In the genomic region with DNA sequence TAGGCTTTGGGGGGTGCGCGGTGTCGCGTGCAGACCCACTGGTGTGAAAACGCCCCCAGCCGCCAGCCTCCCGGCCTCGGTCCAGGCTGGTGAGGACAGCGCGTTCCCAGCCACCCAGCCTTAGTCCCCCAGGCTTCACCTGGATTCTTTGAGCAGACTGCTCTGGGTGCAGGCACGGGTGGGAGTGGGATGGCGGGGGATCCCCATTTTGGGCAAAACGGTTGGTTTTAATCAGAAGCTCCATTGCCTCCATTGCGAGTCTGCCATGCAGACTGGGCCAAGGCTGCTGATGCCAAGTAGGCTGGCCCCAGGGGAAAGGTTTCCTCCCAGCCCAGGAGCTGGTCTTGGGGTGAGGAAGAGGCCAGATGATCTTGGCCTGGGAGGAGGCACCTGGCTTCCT, we compare ENCODE assay signal across 10 cellular contexts. TPM values are rescaled to one million over a fixed set of nuclear protein-coding genes. Genes with fewer than 3 reads are reported as not detected.
DNase-seq lines count a peak whose midpoint lies in the region; ATAC-seq, FAIRE-seq and TF ChIP-seq lines count a peak whose summit lies in the region.
"Had no signal": no experiment of that assay in that cellular context is flagged by ENCODE, and none has a peak within 500 bp of the region (broad histone marks: within the 10 kb centered on the region; RNA-seq: fewer than 3 reads in every experiment).

No MANE protein-coding gene starts in this region.

- ATAC-seq in WTC11 (no peak; the same call in 1 of the 2 replicates), heart left ventricle (peak; percentile 6 to 24 (median 12)), pancreas (peak; percentile 11 to 43 (median 33)), HG03457 (IDR thresholded peaks at IDR 0.05; ENCODE audit: unreplicated experiment) (no peak), GM18502 (IDR thresholded peaks at IDR 0.05; ENCODE audit: poor library complexity, unreplicated experiment) (no peak), HG03342 (IDR thresholded peaks at IDR 0.05; ENCODE audit: unreplicated experiment) (no peak)
- no peak for ATAC-seq in activated CD8-positive, alpha-beta memory T cell treated with anti-CD3 and anti-CD28 coated beads, Interleukin-2, amount 10 ng/mL, durations not matched to agents 7 days and 5 days

- H3K4me1 ChIP-seq in heart left ventricle (peaks cover 0 to 54% (median 20%) of the 10 kb centered on the region in 12 donors), pancreas (peaks cover 17 to 22% (median 19%) of the 10 kb centered on the region in 3 donors)

- TF ChIP-seq POLR2A in heart left ventricle (IDR thresholded peaks at IDR 0.05) = no peak

- DNase-seq in AG10803 (ENCODE audit: low read depth) = no peak
- DNase-seq in WTC11 (ENCODE audit: low spot score) = no peak
- DNase-seq in heart left ventricle = no peak
- peak in 1 of 6 donors; percentile 48 for DNase-seq in pancreas
- no peak for DNase-seq in activated CD8-positive, alpha-beta memory T cell treated with anti-CD3 and anti-CD28 coated beads, Interleukin-2, amount 10 ng/mL, durations not matched to agents 7 days and 5 days
- DNase-seq: activated gamma-delta T cell had no signal

- H3K27me3 Mint-ChIP-seq in WTC11 (ENCODE audit: low read depth) = peaks cover 72% of the 10 kb centered on the region
- H3K27me3 Mint-ChIP-seq in activated CD8-positive, alpha-beta memory T cell treated with anti-CD3 and anti-CD28 coated beads, Interleukin-2, amount 10 ng/mL, durations not matched to agents 7 days and 5 days = peaks cover 59% of the 10 kb centered on the region

- FAIRE-seq in pancreas (lab: Jason Lieb, UNC) = no peak

- intact Hi-C loops in heart left ventricle (cut with DNase I) (no loop called here), pancreas (cut with DNase I) (no loop called here)

- CTCF ChIA-PET in WTC11 (lab: Charles Lee) = interaction anchor here (0.8 to 3.9 kb wide), 8 partner anchors 13 to 322 kb away, joined by 3 to 43 read pairs (median 8); no protein-coding TSS in a partner anchor
- CTCF ChIA-PET in activated CD8-positive, alpha-beta memory T cell treated with anti-CD3 and anti-CD28 coated beads, Interleukin-2, amount 10 ng/mL, durations not matched to agents 7 days and 5 days (lab: Charles Lee) = no interaction called here

- TF ChIP-seq CTCF in AG10803 (conservative IDR thresholded peaks at IDR 0.05; ENCODE audit: low read length) (no peak), WTC11 (IDR thresholded peaks at IDR 0.05) (no peak), heart left ventricle (IDR thresholded peaks at IDR 0.05) (no peak), pancreas (IDR thresholded peaks at IDR 0.05) (no peak)

- peaks cover 0 to 19% (median 11%) of the 10 kb centered on the region in 12 donors for H3K9me3 ChIP-seq in heart left ventricle
- no peaks in the 10 kb centered on the region for H3K9me3 ChIP-seq in pancreas

- no peaks in the 10 kb centered on the region for H3K36me3 ChIP-seq in heart left ventricle
- no peaks in the 10 kb centered on the region for H3K36me3 ChIP-seq in pancreas
- H3K36me3 ChIP-seq: BLaER1 had no signal

- H3K27me3 ChIP-seq in heart left ventricle = peaks cover 0 to 42% (median 10%) of the 10 kb centered on the region in 9 donors
- no peaks in the 10 kb centered on the region for H3K27me3 ChIP-seq in pancreas

- H3K9me3 Mint-ChIP-seq in WTC11 = peaks cover 20% of the 10 kb centered on the region
- H3K9me3 Mint-ChIP-seq in activated CD8-positive, alpha-beta memory T cell treated with anti-CD3 and anti-CD28 coated beads, Interleukin-2, amount 10 ng/mL, durations not matched to agents 7 days and 5 days (ENCODE audit: low read depth) = peaks cover 9% of the 10 kb centered on the region

- H3K36me3 Mint-ChIP-seq in WTC11 = peaks cover 21% of the 10 kb centered on the region
- H3K36me3 Mint-ChIP-seq in activated CD8-positive, alpha-beta memory T cell treated with anti-CD3 and anti-CD28 coated beads, Interleukin-2, amount 10 ng/mL, durations not matched to agents 7 days and 5 days = no peaks in the 10 kb centered on the region

- H3K4me3 Mint-ChIP-seq in WTC11 = peak overlapping the region; percentile 76
- H3K4me3 Mint-ChIP-seq in activated CD8-positive, alpha-beta memory T cell treated with anti-CD3 and anti-CD28 coated beads, Interleukin-2, amount 10 ng/mL, durations not matched to agents 7 days and 5 days = no peak overlapping the region

- POLR2A ChIA-PET in WTC11 (lab: Charles Lee) = no interaction called here

- H3K4me3 ChIP-seq in AG10803 (ENCODE audit: low read length) (peak overlapping the region; percentile 74), heart left ventricle (peak overlapping the region; percentile 40 to 65 (median 58)), pancreas (peak overlapping the region; percentile 40 to 65 (median 44))
- H3K4me3 ChIP-seq: BLaER1 had no signal

- H3K27ac ChIP-seq in heart left ventricle (peak overlapping the region in 11 of 12 donors; percentile 48 to 90 (median 75)), pancreas (peak overlapping the region in 2 of 4 donors; percentile 39 to 62)
- H3K27ac ChIP-seq: BLaER1 had no signal

- H3K4me1 Mint-ChIP-seq in WTC11 = peaks cover 39% of the 10 kb centered on the region
- no peaks in the 10 kb centered on the region for H3K4me1 Mint-ChIP-seq in activated CD8-positive, alpha-beta memory T cell treated with anti-CD3 and anti-CD28 coated beads, Interleukin-2, amount 10 ng/mL, durations not matched to agents 7 days and 5 days

- 25 to 47% (median 28%) methylated on average over 10 to 14 of the region's 14 CpGs for WGBS in heart left ventricle, 4 donors
- WGBS in pancreas, 2 donors = 29 to 30% methylated on average over 14 of the region's 14 CpGs

- no peak overlapping the region for H3K27ac Mint-ChIP-seq in WTC11
- H3K27ac Mint-ChIP-seq in activated CD8-positive, alpha-beta memory T cell treated with anti-CD3 and anti-CD28 coated beads, Interleukin-2, amount 10 ng/mL, durations not matched to agents 7 days and 5 days = no peak overlapping the region

TF ChIP-seq in WTC11, 78 proteins besides CTCF, POLR2A, EP300 and RAD21 (continues in another document):
- TF ChIP-seq NR1H2 (CRISPR knock-in tag; IDR thresholded peaks at IDR 0.05) (no peak), ZMAT4 (CRISPR knock-in tag; IDR thresholded peaks at IDR 0.05) (no peak), IRF2 (CRISPR knock-in tag; IDR thresholded peaks at IDR 0.05; ENCODE audit: borderline replicate concordance, low read depth) (no peak), MAX (CRISPR knock-in tag; IDR thresholded peaks at IDR 0.05) (no peak), MYBL2 (CRISPR knock-in tag; IDR thresholded peaks at IDR 0.05) (no peak), ZNF219 (CRISPR knock-in tag; IDR thresholded peaks at IDR 0.05; ENCODE audit: borderline replicate concordance) (no peak), SP1 (CRISPR knock-in tag; conservative IDR thresholded peaks at IDR 0.05) (no peak), ELF4 (CRISPR knock-in tag; IDR thresholded peaks at IDR 0.05; ENCODE audit: low read depth) (no peak)
- TF ChIP-seq, protein P1, sequence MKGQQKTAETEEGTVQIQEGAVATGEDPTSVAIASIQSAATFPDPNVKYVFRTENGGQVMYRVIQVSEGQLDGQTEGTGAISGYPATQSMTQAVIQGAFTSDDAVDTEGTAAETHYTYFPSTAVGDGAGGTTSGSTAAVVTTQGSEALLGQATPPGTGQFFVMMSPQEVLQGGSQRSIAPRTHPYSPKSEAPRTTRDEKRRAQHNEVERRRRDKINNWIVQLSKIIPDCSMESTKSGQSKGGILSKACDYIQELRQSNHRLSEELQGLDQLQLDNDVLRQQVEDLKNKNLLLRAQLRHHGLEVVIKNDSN (CRISPR knock-in tag; IDR thresholded peaks at IDR 0.05) = no peak
- TF ChIP-seq, protein P2, sequence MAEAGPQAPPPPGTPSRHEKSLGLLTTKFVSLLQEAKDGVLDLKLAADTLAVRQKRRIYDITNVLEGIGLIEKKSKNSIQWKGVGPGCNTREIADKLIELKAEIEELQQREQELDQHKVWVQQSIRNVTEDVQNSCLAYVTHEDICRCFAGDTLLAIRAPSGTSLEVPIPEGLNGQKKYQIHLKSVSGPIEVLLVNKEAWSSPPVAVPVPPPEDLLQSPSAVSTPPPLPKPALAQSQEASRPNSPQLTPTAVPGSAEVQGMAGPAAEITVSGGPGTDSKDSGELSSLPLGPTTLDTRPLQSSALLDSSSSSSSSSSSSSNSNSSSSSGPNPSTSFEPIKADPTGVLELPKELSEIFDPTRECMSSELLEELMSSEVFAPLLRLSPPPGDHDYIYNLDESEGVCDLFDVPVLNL (CRISPR knock-in tag; IDR thresholded peaks at IDR 0.05; ENCODE audit: borderline replicate concordance, low read depth) = no peak

RNA-seq across cellular contexts. Expression of gene MLPH, which starts 0.4 kb away (rescaled TPM):
- total RNA-seq in WTC11 (2021) (7.7 to 10.3 TPM (median 9.7 TPM) in 3 replicates), heart left ventricle (10 to 100 TPM; 20.4 to 50.3 (median 30.7) TPM), pancreas (10 to 100 TPM in 5 of 6 donors, 1 to 10 TPM in 1; 6.2 to 25.3 (median 13.1) TPM)
- polyA plus RNA-seq in heart left ventricle (10 to 100 TPM; 18.3 to 60.3 TPM), pancreas (10 to 100 TPM; 28.1 to 45.2 TPM)
- total RNA-seq in activated CD8-positive, alpha-beta memory T cell treated with anti-CD3 and anti-CD28 coated beads, Interleukin-2, amount 10 ng/mL, durations not matched to agents 7 days and 5 days = not detected

Comparison
In these comparisons a context has a peak if more than half of its experiments do, and no peak if none do; other contexts are left out.
1. ATAC-seq: peak in heart left ventricle (4 of 4) and pancreas (4 of 4); none in WTC11 (single experiment), HG03457 (single experiment), activated CD8-positive, alpha-beta memory T cell treated with anti-CD3 and anti-CD28 coated beads, Interleukin-2, amount 10 ng/mL, durations not matched to agents 7 days and 5 days (single experiment), GM18502 (single experiment) and HG03342 (single experiment).
2. Peak in every context shown above with its lines, with median percentiles within 50 percentile points of each other: H3K4me3 ChIP-seq.